29 cellular contexts compared by ENCODE assay signal in genomic region chr18:8124232-8125146, GRCh38.
DNase-seq lines count a peak whose midpoint lies in the region; ATAC-seq and TF ChIP-seq lines count a peak whose summit lies in the region.
"Had no signal": no experiment of that assay in that cellular context is flagged by ENCODE, and none has a peak within 500 bp of the region (broad histone marks: within the 10 kb centered on the region; RNA-seq: fewer than 3 reads in every experiment).

No MANE protein-coding gene starts in this region.

- H3K4me3 ChIP-seq in breast epithelium: no peak overlapping the region
- H3K4me3 ChIP-seq: GM23338, heart left ventricle, pancreas, thoracic aorta had no signal

- H3K27ac ChIP-seq in breast epithelium: no peak overlapping the region
- H3K27ac ChIP-seq: 22Rv1, heart left ventricle, pancreas, thoracic aorta had no signal

- intact Hi-C loops in MCF 10A (cut with micrococcal nuclease) (no loop called here), breast epithelium (cut with DNase I; ENCODE audit: low total_unique reads) (no loop called here), natural killer cell (cut with micrococcal nuclease) (no loop called here), sciatic nerve (cut with DNase I) (no loop called here)

- no peak for TF ChIP-seq POLR2A in breast epithelium (IDR thresholded peaks at IDR 0.05)

- H3K4me1 ChIP-seq in breast epithelium: no peaks in the 10 kb centered on the region
- H3K4me1 ChIP-seq: pancreas had no signal

- H3K4me3 Mint-ChIP-seq in MCF 10A (ENCODE audit: unreplicated experiment) (no peak overlapping the region), chondrocyte (ENCODE audit: unreplicated experiment) (no peak overlapping the region), natural killer cell (peak overlapping the region; percentile 25), progenitor cell of endocrine pancreas (ENCODE audit: low read depth) (no peak overlapping the region)
- H3K4me3 Mint-ChIP-seq in activated T-cell treated with anti-CD3 and anti-CD28 coated beads, Interleukin-2, amount 50 U/mL, for 24 hours: no peak overlapping the region
- H3K4me3 Mint-ChIP-seq: activated CD4-positive, alpha-beta T cell treated with anti-CD3 and anti-CD28 coated beads, Interleukin-2, amount 10 ng/mL, durations not matched to agents 7 days and 5 days; activated CD8-positive, alpha-beta memory T cell treated with anti-CD3 and anti-CD28 coated beads, Interleukin-2, amount 10 ng/mL, durations not matched to agents 7 days and 5 days; activated naive CD4-positive, alpha-beta T cell treated with anti-CD3 and anti-CD28 coated beads, Interleukin-2, amount 10 ng/mL, durations not matched to agents 7 days and 5 days; activated T-helper 1 cell treated with anti-CD3 and anti-CD28 coated beads, Interleukin-12 subunit alpha, Interleukin-12 subunit beta, Interleukin-2, Interleukin-4 antibody, amounts not matched to agents 30 ng/mL and 10 ng/mL and 1 ng/mL, durations not matched to agents 14 hours and 24 hours and 36 hours; B cell; GM23338; naive thymus-derived CD8-positive, alpha-beta T cell had no signal

- H3K9me3 Mint-ChIP-seq in MCF 10A (ENCODE audit: unreplicated experiment): no peaks in the 10 kb centered on the region
- H3K9me3 Mint-ChIP-seq in chondrocyte (ENCODE audit: low read depth): no peaks in the 10 kb centered on the region
- no peaks in the 10 kb centered on the region for H3K9me3 Mint-ChIP-seq in natural killer cell
- no peaks in the 10 kb centered on the region for H3K9me3 Mint-ChIP-seq in activated T-cell treated with anti-CD3 and anti-CD28 coated beads, Interleukin-2, amount 50 U/mL, for 24 hours
- H3K9me3 Mint-ChIP-seq in progenitor cell of endocrine pancreas (ENCODE audit: low read depth): no peaks in the 10 kb centered on the region
- H3K9me3 Mint-ChIP-seq: activated CD4-positive, alpha-beta T cell treated with anti-CD3 and anti-CD28 coated beads, Interleukin-2, amount 10 ng/mL, durations not matched to agents 7 days and 5 days; activated naive CD4-positive, alpha-beta T cell treated with anti-CD3 and anti-CD28 coated beads, Interleukin-2, amount 10 ng/mL, durations not matched to agents 7 days and 5 days; activated T-helper 1 cell treated with anti-CD3 and anti-CD28 coated beads, Interleukin-12 subunit alpha, Interleukin-12 subunit beta, Interleukin-2, Interleukin-4 antibody, amounts not matched to agents 30 ng/mL and 10 ng/mL and 1 ng/mL, durations not matched to agents 14 hours and 24 hours and 36 hours; GM23338 had no signal

- no peaks in the 10 kb centered on the region for H3K9me3 ChIP-seq in breast epithelium
- H3K9me3 ChIP-seq: heart left ventricle, pancreas, SK-N-SH, thoracic aorta had no signal

- H3K36me3 Mint-ChIP-seq in MCF 10A (ENCODE audit: insufficient read depth, unreplicated experiment) (no peaks in the 10 kb centered on the region), chondrocyte (ENCODE audit: low read depth) (peaks cover 5% of the 10 kb centered on the region), natural killer cell (no peaks in the 10 kb centered on the region), progenitor cell of endocrine pancreas (ENCODE audit: insufficient read depth) (no peaks in the 10 kb centered on the region)
- no peaks in the 10 kb centered on the region for H3K36me3 Mint-ChIP-seq in activated T-cell treated with anti-CD3 and anti-CD28 coated beads, Interleukin-2, amount 50 U/mL, for 24 hours (ENCODE audit: low read depth)
- H3K36me3 Mint-ChIP-seq: activated CD8-positive, alpha-beta memory T cell treated with anti-CD3 and anti-CD28 coated beads, Interleukin-2, amount 10 ng/mL, durations not matched to agents 7 days and 5 days; activated naive CD4-positive, alpha-beta T cell treated with anti-CD3 and anti-CD28 coated beads, Interleukin-2, amount 10 ng/mL, durations not matched to agents 7 days and 5 days; naive thymus-derived CD8-positive, alpha-beta T cell had no signal

- H3K27me3 Mint-ChIP-seq in MCF 10A (ENCODE audit: insufficient read depth, unreplicated experiment): no peaks in the 10 kb centered on the region
- no peaks in the 10 kb centered on the region for H3K27me3 Mint-ChIP-seq in chondrocyte (ENCODE audit: low read depth)
- H3K27me3 Mint-ChIP-seq in natural killer cell (ENCODE audit: low read depth in 2 of 2): no peaks in the 10 kb centered on the region
- no peaks in the 10 kb centered on the region for H3K27me3 Mint-ChIP-seq in activated T-cell treated with anti-CD3 and anti-CD28 coated beads, Interleukin-2, amount 50 U/mL, for 24 hours
- H3K27me3 Mint-ChIP-seq in progenitor cell of endocrine pancreas: no peaks in the 10 kb centered on the region
- H3K27me3 Mint-ChIP-seq: activated CD4-positive, alpha-beta T cell treated with anti-CD3 and anti-CD28 coated beads, Interleukin-2, amount 10 ng/mL, durations not matched to agents 7 days and 5 days; activated CD8-positive, alpha-beta memory T cell treated with anti-CD3 and anti-CD28 coated beads, Interleukin-2, amount 10 ng/mL, durations not matched to agents 7 days and 5 days; activated naive CD4-positive, alpha-beta T cell treated with anti-CD3 and anti-CD28 coated beads, Interleukin-2, amount 10 ng/mL, durations not matched to agents 7 days and 5 days; B cell had no signal

- POLR2A ChIA-PET in MCF 10A (lab: Yijun Ruan, JAX): interaction anchor here (0.6 to 1.2 kb wide), 4 partner anchors 11 to 272 kb away, joined by 3 to 4 read pairs (median 3); no protein-coding TSS in a partner anchor

- no peaks in the 10 kb centered on the region for H3K27me3 ChIP-seq in breast epithelium
- H3K27me3 ChIP-seq: heart left ventricle, pancreas had no signal

- no peaks in the 10 kb centered on the region for H3K36me3 ChIP-seq in breast epithelium
- H3K36me3 ChIP-seq: pancreas, thoracic aorta had no signal

- H3K27ac Mint-ChIP-seq in MCF 10A (ENCODE audit: low read depth, unreplicated experiment) (peak overlapping the region; percentile 50), chondrocyte (ENCODE audit: unreplicated experiment) (peak overlapping the region; percentile 90), natural killer cell (peak overlapping the region in 1 of 2 donors; percentile 19), progenitor cell of endocrine pancreas (no peak overlapping the region)
- no peak overlapping the region for H3K27ac Mint-ChIP-seq in activated T-cell treated with anti-CD3 and anti-CD28 coated beads, Interleukin-2, amount 50 U/mL, for 24 hours
- H3K27ac Mint-ChIP-seq: activated CD4-positive, alpha-beta T cell treated with anti-CD3 and anti-CD28 coated beads, Interleukin-2, amount 10 ng/mL, durations not matched to agents 7 days and 5 days; activated CD8-positive, alpha-beta memory T cell treated with anti-CD3 and anti-CD28 coated beads, Interleukin-2, amount 10 ng/mL, durations not matched to agents 7 days and 5 days; activated naive CD4-positive, alpha-beta T cell treated with anti-CD3 and anti-CD28 coated beads, Interleukin-2, amount 10 ng/mL, durations not matched to agents 7 days and 5 days; activated T-helper 1 cell treated with anti-CD3 and anti-CD28 coated beads, Interleukin-12 subunit alpha, Interleukin-12 subunit beta, Interleukin-2, Interleukin-4 antibody, amounts not matched to agents 30 ng/mL and 10 ng/mL and 1 ng/mL, durations not matched to agents 14 hours and 24 hours and 36 hours; B cell; naive thymus-derived CD8-positive, alpha-beta T cell had no signal

- DNase-seq in MCF 10A (ENCODE audit: unreplicated experiment) (no peak), breast epithelium (ENCODE audit: low spot score in 2 of 2) (no peak), chondrocyte (ENCODE audit: low spot score) (no peak), natural killer cell (no peak), UCSD-AML1 (lab: John Stamatoyannopoulos, UW; ENCODE audit: unreplicated experiment) (no peak), sciatic nerve (ENCODE audit: low spot score) (no peak), progenitor cell of endocrine pancreas (ENCODE audit: low spot score, unreplicated experiment) (no peak)
- DNase-seq in activated T-cell treated with anti-CD3 and anti-CD28 coated beads, Interleukin-2, amount 50 U/mL, for 24 hours: no peak
- DNase-seq: activated CD4-positive, alpha-beta T cell treated with anti-CD3 and anti-CD28 coated beads, Interleukin-2, amount 10 ng/mL, durations not matched to agents 7 days and 5 days; activated CD8-positive, alpha-beta memory T cell treated with anti-CD3 and anti-CD28 coated beads, Interleukin-2, amount 10 ng/mL, durations not matched to agents 7 days and 5 days; activated naive CD4-positive, alpha-beta T cell treated with anti-CD3 and anti-CD28 coated beads, Interleukin-2, amount 10 ng/mL, durations not matched to agents 7 days and 5 days; amygdala; heart left ventricle; naive thymus-derived CD8-positive, alpha-beta T cell; NCI-H1048; NCI-H187; NCI-H2171 treated with DMSO at 0.1 percent for 48 hours; NCI-H526 treated with DMSO at 0.1 percent for 48 hours; pancreas; right cardiac atrium; RPMI8226; SK-N-SH; stimulated activated naive CD8-positive, alpha-beta T cell treated with anti-CD3 and anti-CD28 coated beads, Interleukin-15, Interleukin-2, amounts not matched to agents 100 U/mL and 50 U/mL, for 24 hours had no signal

- TF ChIP-seq CTCF in MCF 10A (IDR thresholded peaks at IDR 0.05; ENCODE audit: unreplicated experiment) (no peak), breast epithelium (IDR thresholded peaks at IDR 0.05) (no peak), chondrocyte (IDR thresholded peaks at IDR 0.05) (no peak), natural killer cell (IDR thresholded peaks at IDR 0.05) (no peak), progenitor cell of endocrine pancreas (IDR thresholded peaks at IDR 0.05; ENCODE audit: unreplicated experiment) (no peak)

- ATAC-seq in natural killer cell (peak in 2 of 3 donors; percentile 50 to 82), sciatic nerve (no peak)
- ATAC-seq: activated CD8-positive, alpha-beta memory T cell treated with anti-CD3 and anti-CD28 coated beads, Interleukin-2, amount 10 ng/mL, durations not matched to agents 7 days and 5 days; GM23338; left lobe of liver; naive thymus-derived CD8-positive, alpha-beta T cell; right cardiac atrium; stimulated activated naive CD8-positive, alpha-beta T cell treated with anti-CD3 and anti-CD28 coated beads, Interleukin-15, Interleukin-2, amounts not matched to agents 100 U/mL and 50 U/mL, for 24 hours had no signal

- no TSS peak for BruUV-seq in MCF 10A (replicated peaks; lab: Mats Ljungman, UMichigan)

- CTCF ChIA-PET in MCF 10A (lab: Yijun Ruan, JAX): no interaction called here

- peaks cover 28% of the 10 kb centered on the region for H3K4me1 Mint-ChIP-seq in MCF 10A (ENCODE audit: insufficient read depth, unreplicated experiment)
- peaks cover 41% of the 10 kb centered on the region for H3K4me1 Mint-ChIP-seq in chondrocyte (ENCODE audit: low read depth)
- peaks cover 15 to 23% of the 10 kb centered on the region in 2 donors for H3K4me1 Mint-ChIP-seq in natural killer cell
- no peaks in the 10 kb centered on the region for H3K4me1 Mint-ChIP-seq in activated T-cell treated with anti-CD3 and anti-CD28 coated beads, Interleukin-2, amount 50 U/mL, for 24 hours (ENCODE audit: low read depth)
- H3K4me1 Mint-ChIP-seq in progenitor cell of endocrine pancreas (ENCODE audit: low read depth): peaks cover 9% of the 10 kb centered on the region
- H3K4me1 Mint-ChIP-seq: activated CD4-positive, alpha-beta T cell treated with anti-CD3 and anti-CD28 coated beads, Interleukin-2, amount 10 ng/mL, durations not matched to agents 7 days and 5 days; activated CD8-positive, alpha-beta memory T cell treated with anti-CD3 and anti-CD28 coated beads, Interleukin-2, amount 10 ng/mL, durations not matched to agents 7 days and 5 days; activated naive CD4-positive, alpha-beta T cell treated with anti-CD3 and anti-CD28 coated beads, Interleukin-2, amount 10 ng/mL, durations not matched to agents 7 days and 5 days; B cell; naive thymus-derived CD8-positive, alpha-beta T cell had no signal

Comparison
In these comparisons a context has a peak if more than half of its experiments do, and no peak if none do; other contexts are left out.
1. H3K27ac Mint-ChIP-seq: peak in MCF 10A (single experiment) and chondrocyte (single experiment); none in activated T-cell treated with anti-CD3 and anti-CD28 coated beads, Interleukin-2, amount 50 U/mL, for 24 hours (single experiment) and progenitor cell of endocrine pancreas (single experiment).